Comparison of ENCODE assay signal across 24 cellular contexts in the genomic region with DNA sequence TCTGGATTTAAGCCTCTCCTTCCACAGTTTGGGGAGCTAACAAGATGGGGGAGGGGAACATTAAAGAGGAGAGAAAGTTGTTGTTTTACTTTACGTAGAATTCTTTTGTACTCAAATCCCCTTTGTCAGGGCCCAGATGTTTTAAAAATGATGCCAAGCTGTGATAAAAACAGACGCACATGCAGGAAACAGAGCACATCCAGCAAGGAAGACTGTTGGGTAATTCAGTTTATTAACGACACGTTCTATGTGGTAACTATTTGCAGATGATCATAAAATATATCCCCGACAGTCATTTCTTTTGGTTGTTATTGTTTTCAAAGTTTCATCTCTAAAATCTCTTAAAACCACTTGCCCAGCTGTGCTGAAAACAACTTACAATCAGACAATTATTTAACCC.
A peak's percentile ranks its signal among the peaks of the same experiment; 100 is the strongest.
DNase-seq lines count a peak whose midpoint lies in the region; ATAC-seq lines count a peak whose summit lies in the region.
"Had no signal": no experiment of that assay in that cellular context is flagged by ENCODE, and none has a peak within 500 bp of the region (broad histone marks: within the 10 kb centered on the region; RNA-seq: fewer than 3 reads in every experiment).

No MANE protein-coding gene starts in this region.

- CTCF ChIA-PET in CD4-positive, alpha-beta memory T cell (lab: Charles Lee; ENCODE audit: partially characterized antibody): interaction anchor here (1.4 kb wide), 1 partner anchor 41 kb away, joined by 4 read pairs; no protein-coding TSS in a partner anchor

- H3K4me2 ChIP-seq in mesenchymal stem cell (ENCODE audit: low read length, poor library complexity, severe bottlenecking): no peak overlapping the region
- H3K4me2 ChIP-seq: A549, SK-N-SH had no signal

- H2BK120ac ChIP-seq in mesenchymal stem cell (ENCODE audit: low read depth, low read length): no peak overlapping the region

- in situ Hi-C loops in G401 (cut with HindIII; ENCODE audit: low sequenced_read_pairs): no loop called here

- no peaks in the 10 kb centered on the region for H3K27me3 ChIP-seq in CD4-positive, CD25-positive, alpha-beta regulatory T cell (ENCODE audit: control insufficient read depth, insufficient read depth, low read length)
- peaks cover 0 to 3% of the 10 kb centered on the region in 2 experiments for H3K27me3 ChIP-seq in mesenchymal stem cell (ENCODE audit: control insufficient read depth in 1 of 2, insufficient read depth in 1 of 2, low read length in 2 of 2)
- no peaks in the 10 kb centered on the region for H3K27me3 ChIP-seq in CD4-positive, alpha-beta memory T cell (ENCODE audit: insufficient read depth, low read length)

- H3K14ac ChIP-seq in mesenchymal stem cell (ENCODE audit: low read length in 2 of 2): no peak overlapping the region

- H3K4me1 Mint-ChIP-seq in CD4-positive, CD25-positive, alpha-beta regulatory T cell: peaks cover 26 to 47% (median 33%) of the 10 kb centered on the region in 4 donors
- peaks cover 12% of the 10 kb centered on the region for H3K4me1 Mint-ChIP-seq in T-helper 17 cell
- H3K4me1 Mint-ChIP-seq in CD4-positive, alpha-beta memory T cell: peaks cover 18 to 34% (median 24%) of the 10 kb centered on the region in 4 donors

- H2BK5ac ChIP-seq in mesenchymal stem cell (ENCODE audit: low read depth, low read length, poor library complexity, severe bottlenecking): no peak overlapping the region

- DNase-seq in CD4-positive, CD25-positive, alpha-beta regulatory T cell: no peak
- peak; percentile 49 for DNase-seq in GM04504 (ENCODE audit: low read depth)
- no peak for DNase-seq in epithelial cell of prostate (ENCODE audit: low read depth, low spot score)
- no peak for DNase-seq in mesenchymal stem cell
- no peak for DNase-seq in T-helper 17 cell
- DNase-seq in CD4-positive, alpha-beta memory T cell: no peak
- no peak for DNase-seq in NCI-H2227 (lab: John Stamatoyannopoulos, UW; ENCODE audit: unreplicated experiment)
- DNase-seq in G401 (ENCODE audit: low spot score): no peak
- DNase-seq: DMS153, EL, H9, KG1, MV-4-11, NCI-H1694 treated with DMSO at 0.1 percent for 48 hours, NCI-H2107, NCI-H2227 treated with DMSO at 0.1 percent for 48 hours, NCI-H510A treated with DMSO at 0.1 percent for 48 hours, NCI-H774, OCI-M1, SHP77 treated with DMSO at 0.1 percent for 48 hours, SK-N-SH had no signal

- H2BK15ac ChIP-seq in mesenchymal stem cell (ENCODE audit: low read depth, poor library complexity, severe bottlenecking): no peak overlapping the region

- H3K9me3 ChIP-seq in CD4-positive, CD25-positive, alpha-beta regulatory T cell (ENCODE audit: control insufficient read depth in 2 of 2, low read length in 2 of 2): peaks cover 7 to 15% of the 10 kb centered on the region in 2 experiments
- peaks cover 9% of the 10 kb centered on the region for H3K9me3 ChIP-seq in mesenchymal stem cell (ENCODE audit: control insufficient read depth, low read length)
- H3K9me3 ChIP-seq in T-helper 17 cell (ENCODE audit: control insufficient read depth, low read length, poor library complexity, severe bottlenecking): peaks cover 3% of the 10 kb centered on the region
- H3K9me3 ChIP-seq in CD4-positive, alpha-beta memory T cell (ENCODE audit: control insufficient read depth in 1 of 2, low read length in 2 of 2): peaks cover 0 to 7% of the 10 kb centered on the region in 2 donors

- H3K4me3 Mint-ChIP-seq in CD4-positive, CD25-positive, alpha-beta regulatory T cell: peak overlapping the region in 1 of 4 donors; percentile 22
- no peak overlapping the region for H3K4me3 Mint-ChIP-seq in T-helper 17 cell
- no peak overlapping the region for H3K4me3 Mint-ChIP-seq in CD4-positive, alpha-beta memory T cell
- H3K4me3 Mint-ChIP-seq: CD14-positive monocyte, H9 had no signal

- H3K27me3 Mint-ChIP-seq in CD4-positive, CD25-positive, alpha-beta regulatory T cell: no peaks in the 10 kb centered on the region
- no peaks in the 10 kb centered on the region for H3K27me3 Mint-ChIP-seq in T-helper 17 cell
- no peaks in the 10 kb centered on the region for H3K27me3 Mint-ChIP-seq in CD4-positive, alpha-beta memory T cell

- no peaks in the 10 kb centered on the region for H3K36me3 ChIP-seq in CD4-positive, CD25-positive, alpha-beta regulatory T cell (ENCODE audit: control insufficient read depth, insufficient read depth, low read length)
- H3K36me3 ChIP-seq in mesenchymal stem cell (ENCODE audit: control insufficient read depth in 1 of 2, insufficient read depth in 2 of 2, low read depth in 1 of 2, low read length in 2 of 2): no peaks in the 10 kb centered on the region
- H3K36me3 ChIP-seq in CD4-positive, alpha-beta memory T cell (ENCODE audit: insufficient read depth, low read length): no peaks in the 10 kb centered on the region

- peaks cover 22% of the 10 kb centered on the region for H3K4me1 ChIP-seq in CD4-positive, CD25-positive, alpha-beta regulatory T cell (ENCODE audit: control insufficient read depth, insufficient read depth, low read length, poor library complexity, severe bottlenecking)
- no peaks in the 10 kb centered on the region for H3K4me1 ChIP-seq in mesenchymal stem cell (ENCODE audit: control insufficient read depth, insufficient read depth, low read depth, low read length)
- peaks cover 33% of the 10 kb centered on the region for H3K4me1 ChIP-seq in CD4-positive, alpha-beta memory T cell (ENCODE audit: insufficient read depth, low read length)
- H3K4me1 ChIP-seq: A549 had no signal

- H3K4ac ChIP-seq in mesenchymal stem cell (ENCODE audit: low read depth in 1 of 2, low read length in 2 of 2): no peak overlapping the region

- 90% methylated on average over 4 of the region's 5 CpGs for WGBS in mesenchymal stem cell

- no peaks in the 10 kb centered on the region for H3K79me1 ChIP-seq in mesenchymal stem cell (replicated peaks; ENCODE audit: low read length, poor library complexity, severe bottlenecking)

- H3K18ac ChIP-seq in mesenchymal stem cell (ENCODE audit: low read depth in 1 of 2, low read length in 2 of 2): no peak overlapping the region

- H3K36me3 Mint-ChIP-seq in CD4-positive, CD25-positive, alpha-beta regulatory T cell: peaks cover 13% of the 10 kb centered on the region
- H3K36me3 Mint-ChIP-seq in T-helper 17 cell (ENCODE audit: low read depth): no peaks in the 10 kb centered on the region
- H3K36me3 Mint-ChIP-seq in CD4-positive, alpha-beta memory T cell: peaks cover 0 to 5% of the 10 kb centered on the region in 2 donors

- peak overlapping the region in 1 of 3 donors; percentile 63 for H3K27ac Mint-ChIP-seq in CD4-positive, CD25-positive, alpha-beta regulatory T cell
- no peak overlapping the region for H3K27ac Mint-ChIP-seq in T-helper 17 cell
- no peak overlapping the region for H3K27ac Mint-ChIP-seq in CD4-positive, alpha-beta memory T cell

- H2AFZ ChIP-seq in mesenchymal stem cell (ENCODE audit: low read depth, low read length): no peak overlapping the region

- no peak overlapping the region for H2AK5ac ChIP-seq in mesenchymal stem cell (ENCODE audit: low read length, severe bottlenecking)

- POLR2A ChIA-PET in CD4-positive, alpha-beta memory T cell (lab: Charles Lee; ENCODE audit: partially characterized antibody): no interaction called here

- H3K27ac ChIP-seq in CD4-positive, CD25-positive, alpha-beta regulatory T cell (ENCODE audit: insufficient read depth, low read length, poor library complexity, severe bottlenecking): no peak overlapping the region
- peak overlapping the region; percentile 93 for H3K27ac ChIP-seq in epithelial cell of prostate
- no peak overlapping the region for H3K27ac ChIP-seq in mesenchymal stem cell (ENCODE audit: low read length, poor library complexity, severe bottlenecking)
- no peak overlapping the region for H3K27ac ChIP-seq in CD4-positive, alpha-beta memory T cell (ENCODE audit: low read depth, low read length)
- H3K27ac ChIP-seq: A549 had no signal

- intact Hi-C loops in CD4-positive, alpha-beta memory T cell (cut with micrococcal nuclease): no loop called here

- H3K9ac ChIP-seq in mesenchymal stem cell (ENCODE audit: low read length): peak overlapping the region; percentile 22
- H3K9ac ChIP-seq: SK-N-SH had no signal

- H3K9me3 Mint-ChIP-seq in CD4-positive, CD25-positive, alpha-beta regulatory T cell: peaks cover 0 to 15% (median 7%) of the 10 kb centered on the region in 7 donors
- H3K9me3 Mint-ChIP-seq in CD4-positive, alpha-beta memory T cell: peaks cover 2 to 22% (median 17%) of the 10 kb centered on the region in 8 donors

- H2BK12ac ChIP-seq in mesenchymal stem cell (ENCODE audit: low read length in 2 of 2): no peak overlapping the region

- H3K23ac ChIP-seq in mesenchymal stem cell (ENCODE audit: low read length in 2 of 2): no peak overlapping the region

- H3K4me3 ChIP-seq in CD4-positive, CD25-positive, alpha-beta regulatory T cell (ENCODE audit: low read depth, low read length): peak overlapping the region; percentile 1
- no peak overlapping the region for H3K4me3 ChIP-seq in mesenchymal stem cell (ENCODE audit: insufficient read depth in 1 of 2, low read depth in 1 of 2, low read length in 2 of 2)
- H3K4me3 ChIP-seq in CD4-positive, alpha-beta memory T cell (ENCODE audit: low read length in 2 of 2): no peak overlapping the region
- H3K4me3 ChIP-seq: A549 had no signal

- no peak overlapping the region for H4K8ac ChIP-seq in mesenchymal stem cell (ENCODE audit: low read length)

- no peak for ATAC-seq in CD4-positive, CD25-positive, alpha-beta regulatory T cell (ENCODE audit: low read depth in 2 of 2)
- ATAC-seq in T-helper 17 cell: no peak
- ATAC-seq: A549, HepG2 had no signal

- no peak overlapping the region for H4K91ac ChIP-seq in mesenchymal stem cell (ENCODE audit: low read length)
